In the genomic region with DNA sequence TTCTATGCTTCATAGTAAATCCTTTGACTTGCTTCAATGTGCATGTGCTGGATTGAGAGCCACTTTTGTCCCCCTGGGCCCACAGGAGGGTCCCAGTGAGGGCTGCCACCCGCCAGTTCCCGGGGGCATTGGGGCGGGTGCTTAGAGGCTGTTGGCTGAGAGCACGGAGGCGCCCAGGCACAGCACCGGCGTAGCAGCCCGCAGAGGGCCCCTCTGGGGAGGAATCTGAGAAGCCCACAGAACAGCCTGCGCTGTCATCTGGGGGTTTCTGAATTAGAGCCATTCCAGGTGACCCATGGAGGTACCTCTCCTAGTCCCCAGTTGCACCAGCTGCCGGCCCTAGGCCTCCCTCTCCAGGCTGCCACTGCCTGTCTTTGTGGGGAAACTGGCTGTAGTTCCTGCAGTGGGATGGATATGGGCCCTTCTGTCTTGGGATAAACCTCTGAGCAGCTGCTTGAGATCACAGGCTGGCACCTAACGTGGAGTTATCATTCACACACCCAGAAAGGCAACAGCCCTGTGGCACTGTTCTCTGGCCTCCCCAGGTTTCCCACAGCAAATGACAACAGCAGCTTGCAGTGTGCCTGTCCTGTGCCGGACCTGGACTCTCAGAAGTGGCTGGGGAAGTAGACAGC, we compare ENCODE assay signal across 17 cellular contexts. TPM values are rescaled to one million over a fixed set of nuclear protein-coding genes. Genes with fewer than 3 reads are reported as not detected.
DNase-seq lines count a peak whose midpoint lies in the region; ATAC-seq lines count a peak whose summit lies in the region.
"Had no signal": no experiment of that assay in that cellular context is flagged by ENCODE, and none has a peak within 500 bp of the region (broad histone marks: within the 10 kb centered on the region; RNA-seq: fewer than 3 reads in every experiment).

No MANE protein-coding gene starts in this region.

- intact Hi-C loops in cardiac septum (cut with DNase I) = no loop called here
- intact Hi-C loops in right cardiac atrium (cut with DNase I) = no loop called here

- H3K27me3 ChIP-seq in right cardiac atrium (ENCODE audit: control insufficient read depth, insufficient read depth) (no peaks in the 10 kb centered on the region), NT2/D1 (ENCODE audit: insufficient read depth, insufficient read length) (no peaks in the 10 kb centered on the region)
- H3K27me3 ChIP-seq: Peyer's patch had no signal

- no peaks in the 10 kb centered on the region for H3K36me3 ChIP-seq in NT2/D1 (ENCODE audit: insufficient read depth, insufficient read length, low read length)
- H3K36me3 ChIP-seq: Peyer's patch had no signal

- H3K4me1 ChIP-seq in right cardiac atrium (ENCODE audit: control insufficient read depth, insufficient read depth, low read length) (no peaks in the 10 kb centered on the region), NT2/D1 (ENCODE audit: insufficient read depth, insufficient read length) (peaks cover 8% of the 10 kb centered on the region)

- H3K27ac ChIP-seq in right cardiac atrium (ENCODE audit: low read length) = no peak overlapping the region
- H3K27ac ChIP-seq: Peyer's patch had no signal

- ATAC-seq in right cardiac atrium = no peak

- 84% methylated on average over 12 of the region's 12 CpGs for WGBS in right cardiac atrium

- H3K4me3 ChIP-seq in right cardiac atrium (ENCODE audit: low read length) (no peak overlapping the region), NT2/D1 (ENCODE audit: insufficient read length, low read depth) (no peak overlapping the region)
- H3K4me3 ChIP-seq: Peyer's patch had no signal

- DNase-seq in cardiac septum (ENCODE audit: low spot score) (peak; percentile 38), right cardiac atrium (no peak), NT2/D1 (ENCODE audit: low read depth, low spot score) (no peak), myocyte (ENCODE audit: low read depth) (peak; percentile 58), T1000 (lab: John Stamatoyannopoulos, UW) (no peak), CD1c-positive myeloid dendritic cell (ENCODE audit: extremely low spot score) (no peak), SHP77 treated with DMSO at 0.1 percent for 48 hours (lab: John Stamatoyannopoulos, UW) (no peak)
- DNase-seq: C1 segment of cervical spinal cord, DND-41, H7, HFFc6, KG1, NCI-H146, NCI-H2081, NCI-H345, NCI-H526 treated with DMSO at 0.1 percent for 48 hours, Peyer's patch had no signal

- H3K9me3 ChIP-seq in right cardiac atrium (ENCODE audit: control insufficient read depth, low read length) (no peaks in the 10 kb centered on the region), NT2/D1 (ENCODE audit: insufficient read depth, low read length) (no peaks in the 10 kb centered on the region)
- H3K9me3 ChIP-seq: Peyer's patch had no signal

- peak overlapping the region; percentile 21 for H3K9ac ChIP-seq in NT2/D1 (ENCODE audit: insufficient read length, low read depth)

RNA-seq across cellular contexts. Expression of a gene that starts 39.5 kb away (rescaled TPM):
- total RNA-seq in cardiac septum (2.8 TPM), right cardiac atrium (1 to 10 TPM; 3.7 to 5.4 (median 4.6) TPM), myocyte (4.5 and 9.5 TPM in 2 replicates)
- polyA plus RNA-seq in right cardiac atrium = 4.3 TPM
- 2.3 TPM for polyA plus RNA-seq in myocyte (2012)

RNA-seq across cellular contexts. Expression of a gene that starts 54.0 kb away (rescaled TPM):
- 0.32 TPM for total RNA-seq in cardiac septum
- total RNA-seq in right cardiac atrium = 1 to 10 TPM in 1 of 4 donors, under 1 TPM in 2, not detected in 1; 0.06 to 1.0 (median 0.09) TPM
- 0.25 TPM for polyA plus RNA-seq in right cardiac atrium
- total RNA-seq in myocyte = 0.99 and 6.8 TPM in 2 replicates
- polyA plus RNA-seq in myocyte (2012) = 0.10 TPM

Comparison
In these comparisons a context has a peak if more than half of its experiments do, and no peak if none do; other contexts are left out.
1. DNase-seq: peak in cardiac septum (single experiment) and myocyte (single experiment); none in right cardiac atrium (0 of 3), NT2/D1 (single experiment), T1000 (single experiment), CD1c-positive myeloid dendritic cell (single experiment) and SHP77 treated with DMSO at 0.1 percent for 48 hours (single experiment).